Comparison of ENCODE assay signal across 16 cellular contexts in genomic region chr9:69658987-69659677, GRCh38.
"Had no signal": no experiment of that assay in that cellular context is flagged by ENCODE, and none has a peak within 500 bp of the region (broad histone marks: within the 10 kb centered on the region; RNA-seq: fewer than 3 reads in every experiment).

No MANE protein-coding gene starts in this region.

- H3K9me3 ChIP-seq: esophagus muscularis mucosa, tibial artery had no signal

- H3K27me3 ChIP-seq: esophagus muscularis mucosa, tibial artery had no signal

- DNase-seq: activated CD4-positive, alpha-beta memory T cell treated with anti-CD3 and anti-CD28 coated beads for 36 hours; activated effector memory CD4-positive, alpha-beta T cell treated with Interleukin-2 at 50 U/mL for 16 hours; activated naive CD4-positive, alpha-beta T cell treated with anti-CD3 and anti-CD28 coated beads, Interleukin-2, amount 50 U/mL, for 16 hours; activated T-cell treated with anti-CD3 and anti-CD28 coated beads, Interleukin-2, amount 50 U/mL, for 24 hours; hypothalamus; kidney; left ventricle myocardium superior; mesendoderm; natural killer cell; nucleus accumbens; stimulated activated CD4-positive, alpha-beta T cell treated with anti-CD3 and anti-CD28 coated beads, Interleukin-2, amount 100 ng/mL, for 48 hours; stimulated activated naive CD4-positive, alpha-beta T cell; tibial artery had no signal

- ATAC-seq: left ventricle myocardium superior, natural killer cell had no signal

- H3K4me3 Mint-ChIP-seq: activated CD4-positive, alpha-beta memory T cell treated with anti-CD3 and anti-CD28 coated beads for 36 hours; activated T-cell treated with anti-CD3 and anti-CD28 coated beads, Interleukin-2, amount 50 U/mL, for 24 hours; natural killer cell had no signal

- H3K4me1 ChIP-seq: esophagus muscularis mucosa, tibial artery had no signal

- H3K36me3 Mint-ChIP-seq: activated CD4-positive, alpha-beta memory T cell treated with anti-CD3 and anti-CD28 coated beads for 36 hours; natural killer cell had no signal

- H3K4me3 ChIP-seq: esophagus muscularis mucosa, tibial artery had no signal

- FAIRE-seq: kidney, urothelium cell line had no signal

- H3K27ac Mint-ChIP-seq: activated CD4-positive, alpha-beta memory T cell treated with anti-CD3 and anti-CD28 coated beads for 36 hours; activated T-cell treated with anti-CD3 and anti-CD28 coated beads, Interleukin-2, amount 50 U/mL, for 24 hours; natural killer cell had no signal

- H3K36me3 ChIP-seq: esophagus muscularis mucosa, tibial artery had no signal

- H3K4me1 Mint-ChIP-seq: natural killer cell had no signal

- H3K9me3 Mint-ChIP-seq: activated CD4-positive, alpha-beta memory T cell treated with anti-CD3 and anti-CD28 coated beads for 36 hours; activated T-cell treated with anti-CD3 and anti-CD28 coated beads, Interleukin-2, amount 50 U/mL, for 24 hours; natural killer cell had no signal

- H3K27ac ChIP-seq: esophagus muscularis mucosa, tibial artery, VCaP had no signal
